In genomic region chr12:9372202-9372601, GRCh38 we compare ENCODE assay signal across 11 cellular contexts.
A peak's percentile ranks its signal among the peaks of the same experiment; 100 is the strongest.
DNase-seq lines count a peak whose midpoint lies in the region; ATAC-seq and TF ChIP-seq lines count a peak whose summit lies in the region.
"Had no signal": no experiment of that assay in that cellular context is flagged by ENCODE, and none has a peak within 500 bp of the region (broad histone marks: within the 10 kb centered on the region; RNA-seq: fewer than 3 reads in every experiment).

No MANE protein-coding gene starts in this region.

- H3K36me3 ChIP-seq in OCI-LY7 (ENCODE audit: insufficient read depth, low read length) (no peaks in the 10 kb centered on the region), ovary (no peaks in the 10 kb centered on the region)

- POLR2A ChIA-PET in OCI-LY7 (lab: Charles Lee): interaction anchor here (0.6 to 1.0 kb wide), 4 partner anchors 10 to 485 kb away, joined by 3 to 4 read pairs (median 4); no protein-coding TSS in a partner anchor

- H3K9me2 ChIP-seq in OCI-LY7 (ENCODE audit: insufficient read depth, low read length): no peaks in the 10 kb centered on the region

- no peaks in the 10 kb centered on the region for H3K36me3 Mint-ChIP-seq in stimulated activated naive B cell treated with anti-CD40 and anti-IgM and Interleukin-4, amounts not matched to agents 10 μg/mL and 1 μg/mL and 100 μg/mL, for 72 hours

- CTCF ChIA-PET in OCI-LY7 (lab: Charles Lee; ENCODE audit: unreplicated experiment): no interaction called here

- H3K4me3 ChIP-seq in OCI-LY7 (ENCODE audit: low read depth, low read length, poor library complexity, severe bottlenecking): no peak overlapping the region
- H3K4me3 ChIP-seq in epithelial cell of proximal tubule (ENCODE audit: low read depth, low read length): no peak overlapping the region
- no peak overlapping the region for H3K4me3 ChIP-seq in ovary

- H3K27ac Mint-ChIP-seq in stimulated activated naive B cell treated with anti-CD40 and anti-IgM and Interleukin-4, amounts not matched to agents 10 μg/mL and 1 μg/mL and 100 μg/mL, for 72 hours: no peak overlapping the region

- WGBS in ovary, 3 donors: 62 to 80% (median 69%) methylated on average over 2 of the region's 2 CpGs

- H3K79me2 ChIP-seq in OCI-LY7 (ENCODE audit: insufficient read depth, low read depth, low read length): no peaks in the 10 kb centered on the region

- BruUV-seq in OCI-LY7 (replicated peaks; lab: Mats Ljungman, UMichigan): no TSS peak

- TF ChIP-seq EP300 in ovary (IDR thresholded peaks at IDR 0.05): no peak

- no peaks in the 10 kb centered on the region for H3K9me3 Mint-ChIP-seq in stimulated activated naive B cell treated with anti-CD40 and anti-IgM and Interleukin-4, amounts not matched to agents 10 μg/mL and 1 μg/mL and 100 μg/mL, for 72 hours

- ATAC-seq in stimulated activated naive B cell treated with anti-CD40 and anti-IgM and Interleukin-4, amounts not matched to agents 10 μg/mL and 1 μg/mL and 100 μg/mL, for 72 hours (replicated peaks): no peak

- H3K4me1 ChIP-seq in OCI-LY7 (ENCODE audit: insufficient read depth, low read length, poor library complexity, severe bottlenecking) (no peaks in the 10 kb centered on the region), ovary (ENCODE audit: insufficient read depth) (no peaks in the 10 kb centered on the region)

- H3K27me3 Mint-ChIP-seq in stimulated activated naive B cell treated with anti-CD40 and anti-IgM and Interleukin-4, amounts not matched to agents 10 μg/mL and 1 μg/mL and 100 μg/mL, for 72 hours: peaks cover 0 to 4% of the 10 kb centered on the region in 2 donors

- H3K4me3 Mint-ChIP-seq in stimulated activated naive B cell treated with anti-CD40 and anti-IgM and Interleukin-4, amounts not matched to agents 10 μg/mL and 1 μg/mL and 100 μg/mL, for 72 hours: no peak overlapping the region

- TF ChIP-seq POLR2A in ovary (IDR thresholded peaks at IDR 0.05): no peak

- TF ChIP-seq CTCF in OCI-LY7 (conservative IDR thresholded peaks at IDR 0.05; ENCODE audit: low read length) (0 out of 2 replicates have a peak, but pooled peaks have one; percentile 33), epithelial cell of proximal tubule (conservative IDR thresholded peaks at IDR 0.05; ENCODE audit: low read depth, low read length) (peak; percentile 51), ovary (IDR thresholded peaks at IDR 0.05) (no peak)

- no peak overlapping the region for H3K4me2 ChIP-seq in OCI-LY7 (ENCODE audit: low read length)

- H3K4me1 Mint-ChIP-seq in stimulated activated naive B cell treated with anti-CD40 and anti-IgM and Interleukin-4, amounts not matched to agents 10 μg/mL and 1 μg/mL and 100 μg/mL, for 72 hours: no peaks in the 10 kb centered on the region

- DNase-seq in NCI-H146 (lab: John Stamatoyannopoulos, UW): peak; percentile 20
- DNase-seq in NCI-H146 treated with DMSO at 0.1 percent for 48 hours (lab: John Stamatoyannopoulos, UW; ENCODE audit: unreplicated experiment): no peak
- DNase-seq in OCI-LY7 (ENCODE audit: low spot score): peak; percentile 11
- no peak for DNase-seq in epithelial cell of proximal tubule (ENCODE audit: low read depth)
- peak; percentile 67 for DNase-seq in pons (ENCODE audit: low spot score)
- no peak for DNase-seq in NCI-H345 (lab: John Stamatoyannopoulos, UW)
- DNase-seq in ovary: no peak
- no peak for DNase-seq in stimulated activated naive B cell treated with anti-CD40 and anti-IgM and Interleukin-4, amounts not matched to agents 10 μg/mL and 1 μg/mL and 100 μg/mL, for 72 hours
- DNase-seq: activated T-cell treated with anti-CD3 and anti-CD28 coated beads, Interleukin-2, amount 50 U/mL, for 48 hours; NCI-H2171; stimulated activated naive CD4-positive, alpha-beta T cell treated with Interleukin-2 at 50 U/mL for 16 hours had no signal

- H2AFZ ChIP-seq in OCI-LY7 (ENCODE audit: low read length): no peak overlapping the region

- H3K27me3 ChIP-seq in ovary: no peaks in the 10 kb centered on the region

- H3K9me3 ChIP-seq in OCI-LY7 (ENCODE audit: low read length) (no peaks in the 10 kb centered on the region), ovary (no peaks in the 10 kb centered on the region)

- H4K20me1 ChIP-seq in OCI-LY7 (ENCODE audit: insufficient read depth, low read length): no peaks in the 10 kb centered on the region

- H3K27ac ChIP-seq in OCI-LY7 (ENCODE audit: low read depth, low read length, poor library complexity, severe bottlenecking) (no peak overlapping the region), ovary (no peak overlapping the region)

- intact Hi-C loops in OCI-LY7 (cut with micrococcal nuclease; ENCODE audit: unreplicated experiment): no loop called here
- intact Hi-C loops in ovary (cut with DNase I): no loop called here

Comparison
In these comparisons a context has a peak if more than half of its experiments do, and no peak if none do; other contexts are left out.
1. DNase-seq: peak in NCI-H146 (single experiment), OCI-LY7 (single experiment) and pons (single experiment); none in NCI-H146 treated with DMSO at 0.1 percent for 48 hours (single experiment), epithelial cell of proximal tubule (single experiment), NCI-H345 (single experiment), ovary (0 of 5) and stimulated activated naive B cell treated with anti-CD40 and anti-IgM and Interleukin-4, amounts not matched to agents 10 μg/mL and 1 μg/mL and 100 μg/mL, for 72 hours (single experiment).
2. CTCF ChIP-seq: peak in OCI-LY7 (single experiment) and epithelial cell of proximal tubule (single experiment); none in ovary (0 of 3).